In the genomic region with DNA sequence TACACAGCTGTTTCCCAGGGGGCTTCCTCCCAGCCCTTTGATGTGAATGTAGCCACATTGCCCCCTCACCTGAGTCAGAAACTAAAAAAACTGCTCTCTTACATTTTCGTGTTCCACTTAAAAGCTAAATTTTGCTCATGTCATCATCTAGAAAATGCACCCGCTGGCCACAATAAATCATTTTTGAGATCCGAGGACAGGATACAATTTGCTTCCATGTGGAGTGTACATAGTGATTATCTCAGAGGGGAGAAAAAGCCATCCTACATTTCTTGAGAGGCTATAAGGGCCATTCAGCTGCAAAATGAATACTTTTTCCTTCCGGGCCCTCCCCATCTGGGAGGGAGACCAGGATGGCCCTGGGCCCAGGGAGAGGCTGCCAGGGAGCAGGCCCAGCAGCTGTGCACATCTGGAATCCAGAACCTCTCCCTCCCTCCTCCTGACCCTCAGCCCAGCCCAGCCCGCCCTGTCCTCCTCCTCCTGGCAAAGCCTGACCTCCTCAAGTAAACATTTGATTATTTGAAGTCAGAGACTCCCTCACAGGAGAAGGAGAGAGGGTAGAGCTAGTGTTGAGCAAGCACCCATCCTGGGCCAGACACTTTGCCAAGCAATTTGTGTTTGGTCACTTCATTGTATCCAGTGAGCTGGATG, we compare ENCODE assay signal across 10 cellular contexts. TPM values are rescaled to one million over a fixed set of nuclear protein-coding genes. Genes with fewer than 3 reads are reported as not detected.
A peak's percentile ranks its signal among the peaks of the same experiment; 100 is the strongest.
DNase-seq lines count a peak whose midpoint lies in the region; ATAC-seq and TF ChIP-seq lines count a peak whose summit lies in the region.
"Had no signal": no experiment of that assay in that cellular context is flagged by ENCODE, and none has a peak within 500 bp of the region (broad histone marks: within the 10 kb centered on the region; RNA-seq: fewer than 3 reads in every experiment).

No MANE protein-coding gene starts in this region.

- peak; percentile 68 to 76 for ATAC-seq in lower lobe of right lung
- no peak for ATAC-seq in GM21515 (IDR thresholded peaks at IDR 0.05; ENCODE audit: unreplicated experiment)
- ATAC-seq: A549; stimulated activated naive B cell treated with anti-CD40 and anti-IgM and Interleukin-4, amounts not matched to agents 10 μg/mL and 1 μg/mL and 100 μg/mL, for 72 hours had no signal

- intact Hi-C loops in lower lobe of right lung (cut with DNase I): no loop called here

- H3K36me3 ChIP-seq in lower lobe of right lung: no peaks in the 10 kb centered on the region

- DNase-seq in NCI-H2081 (lab: John Stamatoyannopoulos, UW) (peak; percentile 50 to 62), NCI-H2081 treated with DMSO at 0.1 percent for 48 hours (lab: John Stamatoyannopoulos, UW) (no peak), coronary artery (ENCODE audit: low spot score) (no peak), lower lobe of right lung (peak; percentile 54), ureter (ENCODE audit: low spot score) (peak; percentile 63), mesenteric fat pad (ENCODE audit: low spot score) (no peak)
- DNase-seq in activated naive CD4-positive, alpha-beta T cell treated with anti-CD3 and anti-CD28 coated beads, Interleukin-2, amount 50 U/mL, for 16 hours: no peak
- DNase-seq: stimulated activated naive B cell treated with anti-CD40 and anti-IgM and Interleukin-4, amounts not matched to agents 10 μg/mL and 1 μg/mL and 100 μg/mL, for 72 hours had no signal

- peaks cover 43% of the 10 kb centered on the region for H3K4me1 ChIP-seq in lower lobe of right lung

- TF ChIP-seq CTCF in coronary artery (IDR thresholded peaks at IDR 0.05): no peak
- TF ChIP-seq CTCF in lower lobe of right lung (IDR thresholded peaks at IDR 0.05): no peak

- H3K4me3 ChIP-seq in coronary artery: no peak overlapping the region
- no peak overlapping the region for H3K4me3 ChIP-seq in lower lobe of right lung
- H3K4me3 ChIP-seq: A549 had no signal

- H3K9me3 ChIP-seq in lower lobe of right lung: no peaks in the 10 kb centered on the region
- H3K9me3 ChIP-seq: A549 had no signal

- no peaks in the 10 kb centered on the region for H3K27me3 ChIP-seq in lower lobe of right lung (ENCODE audit: low read depth)

- H3K27ac ChIP-seq in coronary artery: peak overlapping the region; percentile 35 to 76
- H3K27ac ChIP-seq in lower lobe of right lung: peak overlapping the region; percentile 24
- H3K27ac ChIP-seq: A549 had no signal

RNA-seq across cellular contexts. Expression of gene CORO2B, which starts 59.1 kb away (rescaled TPM):
- 6.8 TPM for total RNA-seq in lower lobe of right lung
- 5.4 TPM for total RNA-seq in ureter
- 4.9 TPM for total RNA-seq in mesenteric fat pad

Comparison
In these comparisons a context has a peak if more than half of its experiments do, and no peak if none do; other contexts are left out.
1. DNase-seq: peak in NCI-H2081 (2 of 2), lower lobe of right lung (single experiment) and ureter (single experiment); none in NCI-H2081 treated with DMSO at 0.1 percent for 48 hours (single experiment), coronary artery (single experiment), activated naive CD4-positive, alpha-beta T cell treated with anti-CD3 and anti-CD28 coated beads, Interleukin-2, amount 50 U/mL, for 16 hours (single experiment) and mesenteric fat pad (single experiment).